Comparison of ENCODE assay signal across 21 cellular contexts in the genomic region with DNA sequence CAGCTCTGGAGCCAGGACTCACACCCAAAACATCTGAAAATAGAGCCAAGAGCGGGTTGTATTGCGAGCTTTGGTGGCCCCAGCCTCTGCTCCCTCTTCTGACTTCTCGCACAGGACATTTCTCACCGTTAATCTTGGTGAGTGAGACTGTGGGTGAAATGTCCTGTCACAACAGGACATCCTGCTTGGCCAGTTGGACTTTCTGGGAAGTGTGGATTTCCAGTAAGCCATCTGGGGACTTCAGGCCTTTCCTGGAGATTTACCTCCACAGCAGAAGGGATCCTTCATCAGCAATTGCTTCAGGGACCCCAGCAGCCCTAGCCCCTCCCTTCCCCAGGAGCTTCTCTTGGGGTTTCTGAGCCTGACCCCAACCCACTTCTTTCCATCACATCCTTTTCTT. TPM values are rescaled to one million over a fixed set of nuclear protein-coding genes. Genes with fewer than 3 reads are reported as not detected.
"Had no signal": no experiment of that assay in that cellular context is flagged by ENCODE, and none has a peak within 500 bp of the region (broad histone marks: within the 10 kb centered on the region; RNA-seq: fewer than 3 reads in every experiment).

No MANE protein-coding gene starts in this region.

- H3K27me3 Mint-ChIP-seq: stimulated activated naive CD8-positive, alpha-beta T cell treated with anti-CD3 and anti-CD28 coated beads, Interleukin-15, Interleukin-2, amounts not matched to agents 100 ng/mL and 50 ng/mL, for 24 hours had no signal

- H3K27me3 ChIP-seq: esophagus squamous epithelium, ovary, right atrium auricular region, sigmoid colon had no signal

- FAIRE-seq: colon, keratinocyte had no signal

- H3K4me3 Mint-ChIP-seq: immature natural killer cell; naive thymus-derived CD4-positive, alpha-beta T cell; nephron progenitor cell; stimulated activated naive CD8-positive, alpha-beta T cell treated with anti-CD3 and anti-CD28 coated beads, Interleukin-15, Interleukin-2, amounts not matched to agents 100 ng/mL and 50 ng/mL, for 24 hours had no signal

- H3K27ac Mint-ChIP-seq: nephron progenitor cell; stimulated activated naive CD8-positive, alpha-beta T cell treated with anti-CD3 and anti-CD28 coated beads, Interleukin-15, Interleukin-2, amounts not matched to agents 100 ng/mL and 50 ng/mL, for 24 hours had no signal

- ATAC-seq: left cardiac atrium; left ventricle myocardium superior; naive thymus-derived CD4-positive, alpha-beta T cell had no signal

- H3K9me3 Mint-ChIP-seq: immature natural killer cell; naive thymus-derived CD4-positive, alpha-beta T cell; stimulated activated naive CD8-positive, alpha-beta T cell treated with anti-CD3 and anti-CD28 coated beads, Interleukin-15, Interleukin-2, amounts not matched to agents 100 ng/mL and 50 ng/mL, for 24 hours had no signal

- H3K36me3 ChIP-seq: esophagus squamous epithelium, ovary, right atrium auricular region, sigmoid colon, tibial artery had no signal

- H3K4me3 ChIP-seq: esophagus squamous epithelium, ovary, right atrium auricular region, sigmoid colon, skin epidermis, tibial artery had no signal

- H3K36me3 Mint-ChIP-seq: immature natural killer cell; naive thymus-derived CD4-positive, alpha-beta T cell had no signal

- H3K27ac ChIP-seq: esophagus squamous epithelium, ovary, right atrium auricular region, sigmoid colon, skin epidermis, tibial artery had no signal

- H3K4me1 ChIP-seq: sigmoid colon had no signal

- H3K9me3 ChIP-seq: esophagus squamous epithelium, ovary, right atrium auricular region, tibial artery had no signal

- DNase-seq: cerebellar nuclear complex; dermis blood vessel endothelial cell; esophagus squamous epithelium; foreskin fibroblast; immature natural killer cell; left cardiac atrium; left ventricle myocardium superior; naive thymus-derived CD4-positive, alpha-beta T cell; nephron progenitor cell; ovary; sigmoid colon; stimulated activated CD4-positive, alpha-beta T cell treated with anti-CD3 and anti-CD28 coated beads, Interleukin-2, amount 100 ng/mL, for 24 hours; stimulated activated CD4-positive, alpha-beta T cell treated with anti-CD3 and anti-CD28 coated beads, Interleukin-4, amount 100 ng/mL, for 4 hours; tibial artery had no signal

RNA-seq across cellular contexts. Expression of a gene that starts 50.5 kb away (rescaled TPM):
- total RNA-seq: dermis blood vessel endothelial cell, epithelial cell of proximal tubule, lung microvascular endothelial cell had no signal
